1 cellular context compared by ENCODE assay signal in the genomic region with DNA sequence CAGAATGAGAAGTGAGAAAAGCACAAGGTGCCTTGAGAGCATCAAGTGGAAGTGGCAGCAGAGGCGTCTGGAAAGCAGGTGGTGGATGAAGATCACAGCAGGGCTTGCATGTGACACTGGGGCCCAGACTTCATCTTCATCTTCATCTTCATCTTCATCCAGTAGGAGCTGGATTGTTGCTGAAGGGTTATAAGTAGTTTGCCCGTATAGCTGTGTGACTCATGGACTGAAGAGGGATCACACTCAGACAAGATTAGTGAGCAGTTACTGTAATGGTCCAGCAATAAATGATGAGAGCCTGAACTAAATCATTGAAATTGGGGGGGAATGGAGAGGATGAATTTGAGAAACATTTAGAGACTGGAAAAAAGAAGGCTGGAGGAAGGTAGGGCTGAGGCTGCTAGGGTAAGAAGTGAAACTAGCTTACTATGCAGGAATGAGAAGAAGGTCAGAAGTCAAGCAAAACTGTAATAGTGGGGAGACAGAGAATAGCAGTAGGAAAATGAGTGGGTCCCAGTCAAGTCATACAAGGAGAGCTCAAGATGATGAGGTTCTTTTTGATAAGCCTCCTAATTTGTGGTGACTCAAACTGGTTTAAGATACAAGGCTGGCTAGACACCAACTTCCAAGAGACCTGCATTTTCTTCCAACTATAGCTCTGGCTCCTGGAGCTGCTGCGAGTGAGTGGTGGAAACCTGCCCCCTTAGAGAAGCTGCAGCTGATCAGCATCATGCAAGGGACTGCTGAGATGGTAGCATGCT.
TF ChIP-seq lines count a peak whose summit lies in the region.

No MANE protein-coding gene starts in this region.

TF ChIP-seq in HCT116, 20 proteins besides CTCF, POLR2A, EP300 and RAD21 (continued from another document):
- TF ChIP-seq ZNF274 (IDR thresholded peaks at IDR 0.05; ENCODE audit: low read depth, low read length) (no peak), ZFX (IDR thresholded peaks at IDR 0.05) (no peak), SRF (IDR thresholded peaks at IDR 0.05; ENCODE audit: low read depth) (no peak)
- TF ChIP-seq, protein P1, sequence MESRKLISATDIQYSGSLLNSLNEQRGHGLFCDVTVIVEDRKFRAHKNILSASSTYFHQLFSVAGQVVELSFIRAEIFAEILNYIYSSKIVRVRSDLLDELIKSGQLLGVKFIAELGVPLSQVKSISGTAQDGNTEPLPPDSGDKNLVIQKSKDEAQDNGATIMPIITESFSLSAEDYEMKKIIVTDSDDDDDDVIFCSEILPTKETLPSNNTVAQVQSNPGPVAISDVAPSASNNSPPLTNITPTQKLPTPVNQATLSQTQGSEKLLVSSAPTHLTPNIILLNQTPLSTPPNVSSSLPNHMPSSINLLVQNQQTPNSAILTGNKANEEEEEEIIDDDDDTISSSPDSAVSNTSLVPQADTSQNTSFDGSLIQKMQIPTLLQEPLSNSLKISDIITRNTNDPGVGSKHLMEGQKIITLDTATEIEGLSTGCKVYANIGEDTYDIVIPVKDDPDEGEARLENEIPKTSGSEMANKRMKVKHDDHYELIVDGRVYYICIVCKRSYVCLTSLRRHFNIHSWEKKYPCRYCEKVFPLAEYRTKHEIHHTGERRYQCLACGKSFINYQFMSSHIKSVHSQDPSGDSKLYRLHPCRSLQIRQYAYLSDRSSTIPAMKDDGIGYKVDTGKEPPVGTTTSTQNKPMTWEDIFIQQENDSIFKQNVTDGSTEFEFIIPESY (IDR thresholded peaks at IDR 0.05; ENCODE audit: extremely low read depth, insufficient replicate concordance, low read length) = no peak
- TF ChIP-seq, protein P2, sequence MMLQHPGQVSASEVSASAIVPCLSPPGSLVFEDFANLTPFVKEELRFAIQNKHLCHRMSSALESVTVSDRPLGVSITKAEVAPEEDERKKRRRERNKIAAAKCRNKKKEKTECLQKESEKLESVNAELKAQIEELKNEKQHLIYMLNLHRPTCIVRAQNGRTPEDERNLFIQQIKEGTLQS (IDR thresholded peaks at IDR 0.05) = no peak
